Comparison of ENCODE assay signal across 8 cellular contexts in genomic region chr18:32730620-32731021, GRCh38. TPM values are rescaled to one million over a fixed set of nuclear protein-coding genes. Genes with fewer than 3 reads are reported as not detected.
A peak's percentile ranks its signal among the peaks of the same experiment; 100 is the strongest.
DNase-seq lines count a peak whose midpoint lies in the region; ATAC-seq lines count a peak whose summit lies in the region.

No MANE protein-coding gene starts in this region.

- DNase-seq in A172 (ENCODE audit: low spot score) (peak; percentile 21), NCI-H345 treated with DMSO at 0.1 percent for 48 hours (lab: John Stamatoyannopoulos, UW; ENCODE audit: unreplicated experiment) (peak; percentile 69), dermis microvascular lymphatic vessel endothelial cell (ENCODE audit: low read depth in 2 of 2) (peak; percentile 32 to 35), retina (peak; percentile 34), SIG-M5 treated with dmso at 0.1 percent for 504 hours (lab: John Stamatoyannopoulos, UW; ENCODE audit: unreplicated experiment) (no peak), HCEC 1CT (no peak)

- ATAC-seq in GM18502 (IDR thresholded peaks at IDR 0.05; ENCODE audit: poor library complexity, unreplicated experiment) = peak; percentile 98
- ATAC-seq in HG02885 (IDR thresholded peaks at IDR 0.05; ENCODE audit: poor library complexity, unreplicated experiment) = peak; percentile 99

RNA-seq across cellular contexts. Expression of gene KLHL14, which starts 42.2 kb away (rescaled TPM):
- not detected in 2 replicates for total RNA-seq in A172 (2014; rRNA removed; shearing (Covaris generic))
- total RNA-seq in dermis microvascular lymphatic vessel endothelial cell = 0.39 and 1.4 TPM in 2 replicates

Comparison
In these comparisons a context has a peak if more than half of its experiments do, and no peak if none do; other contexts are left out.
1. DNase-seq: peak in A172 (single experiment), NCI-H345 treated with DMSO at 0.1 percent for 48 hours (single experiment), dermis microvascular lymphatic vessel endothelial cell (2 of 2) and retina (single experiment); none in SIG-M5 treated with dmso at 0.1 percent for 504 hours (single experiment) and HCEC 1CT (single experiment).